Comparison of ENCODE assay signal across 18 cellular contexts in the genomic region with DNA sequence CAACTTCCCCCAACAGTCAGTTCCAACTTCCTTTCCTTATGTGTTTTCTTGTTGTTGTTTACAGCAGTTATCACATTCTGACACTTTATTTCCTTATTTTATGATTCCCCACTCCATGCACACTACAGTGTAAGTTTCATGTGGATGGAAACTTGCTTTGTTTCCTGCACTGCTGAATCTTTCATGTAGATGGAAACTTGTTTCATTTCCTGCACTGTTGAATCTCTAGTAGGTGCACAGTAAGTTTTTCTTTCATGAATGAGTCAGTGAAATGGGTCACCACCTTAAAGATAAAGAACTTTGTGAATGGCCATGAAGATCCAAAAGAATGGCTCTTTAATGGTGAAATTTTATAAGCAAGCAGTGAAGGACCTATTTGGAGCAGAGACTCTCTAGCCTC.
DNase-seq lines count a peak whose midpoint lies in the region; ATAC-seq and TF ChIP-seq lines count a peak whose summit lies in the region.
"Had no signal": no experiment of that assay in that cellular context is flagged by ENCODE, and none has a peak within 500 bp of the region (broad histone marks: within the 10 kb centered on the region; RNA-seq: fewer than 3 reads in every experiment).

No MANE protein-coding gene starts in this region.

- no peaks in the 10 kb centered on the region for H3K27me3 Mint-ChIP-seq in activated naive CD4-positive, alpha-beta T cell treated with anti-CD3 and anti-CD28 coated beads, Interleukin-2, amount 50 U/mL, for 24 hours
- no peaks in the 10 kb centered on the region for H3K27me3 Mint-ChIP-seq in activated CD8-positive, alpha-beta T cell treated with anti-CD3 and anti-CD28 coated beads for 36 hours
- no peaks in the 10 kb centered on the region for H3K27me3 Mint-ChIP-seq in naive B cell

- DNase-seq in activated naive CD4-positive, alpha-beta T cell treated with Interleukin-2 at 50 U/mL for 16 hours, result no peak
- DNase-seq in activated CD8-positive, alpha-beta T cell treated with anti-CD3 and anti-CD28 coated beads for 36 hours, result no peak
- DNase-seq in naive B cell (no peak), DMS153 treated with DMSO at 0.1 percent for 48 hours (lab: John Stamatoyannopoulos, UW; ENCODE audit: unreplicated experiment) (no peak)
- DNase-seq in activated CD8-positive, alpha-beta memory T cell treated with anti-CD3 and anti-CD28 coated beads for 24 hours, result no peak
- DNase-seq: DMS 273 treated with DMSO at 0.1 percent for 48 hours; head of caudate nucleus; left ventricle myocardium inferior; mucosa of descending colon; NCI-H1694 treated with DMSO at 0.1 percent for 48 hours; NCI-H748 treated with DMSO at 0.1 percent for 48 hours; retina; SHP77; stimulated activated CD4-positive, alpha-beta T cell treated with anti-CD3 and anti-CD28 coated beads, Interleukin-4, amount 100 ng/mL, for 24 hours had no signal

- H3K27ac Mint-ChIP-seq in activated naive CD4-positive, alpha-beta T cell treated with anti-CD3 and anti-CD28 coated beads, Interleukin-2, amount 50 U/mL, for 24 hours, result peak overlapping the region; percentile 93
- peak overlapping the region; percentile 72 for H3K27ac Mint-ChIP-seq in activated CD8-positive, alpha-beta T cell treated with anti-CD3 and anti-CD28 coated beads for 36 hours
- H3K27ac Mint-ChIP-seq in naive B cell, result peak overlapping the region in 5 of 6 donors; percentile 61 to 91 (median 83)
- H3K27ac Mint-ChIP-seq: GM23338 had no signal

- peaks cover 6% of the 10 kb centered on the region for H3K9me3 Mint-ChIP-seq in activated naive CD4-positive, alpha-beta T cell treated with anti-CD3 and anti-CD28 coated beads, Interleukin-2, amount 50 U/mL, for 24 hours
- H3K9me3 Mint-ChIP-seq in activated CD8-positive, alpha-beta T cell treated with anti-CD3 and anti-CD28 coated beads for 36 hours, result peaks cover 13% of the 10 kb centered on the region
- H3K9me3 Mint-ChIP-seq in naive B cell, result peaks cover 0 to 3% (median 0%) of the 10 kb centered on the region in 7 donors
- H3K9me3 Mint-ChIP-seq: GM23338 had no signal

- H3K4me3 Mint-ChIP-seq in activated naive CD4-positive, alpha-beta T cell treated with anti-CD3 and anti-CD28 coated beads, Interleukin-2, amount 50 U/mL, for 24 hours, result peak overlapping the region; percentile 79
- no peak overlapping the region for H3K4me3 Mint-ChIP-seq in activated CD8-positive, alpha-beta T cell treated with anti-CD3 and anti-CD28 coated beads for 36 hours
- H3K4me3 Mint-ChIP-seq in naive B cell, result peak overlapping the region in 6 of 8 donors; percentile 20 to 71 (median 40)
- H3K4me3 Mint-ChIP-seq: GM23338 had no signal

- no peak for TF ChIP-seq CTCF in activated CD8-positive, alpha-beta T cell treated with anti-CD3 and anti-CD28 coated beads for 36 hours (IDR thresholded peaks at IDR 0.05)

- peaks cover 31% of the 10 kb centered on the region for H3K36me3 Mint-ChIP-seq in activated naive CD4-positive, alpha-beta T cell treated with anti-CD3 and anti-CD28 coated beads, Interleukin-2, amount 50 U/mL, for 24 hours
- H3K36me3 Mint-ChIP-seq in activated CD8-positive, alpha-beta T cell treated with anti-CD3 and anti-CD28 coated beads for 36 hours (ENCODE audit: low read depth), result peaks cover 30% of the 10 kb centered on the region
- H3K36me3 Mint-ChIP-seq in naive B cell, result peaks cover 15 to 27% of the 10 kb centered on the region in 2 donors

- POLR2A ChIA-PET in activated CD8-positive, alpha-beta T cell treated with anti-CD3 and anti-CD28 coated beads for 36 hours (lab: Charles Lee), result no interaction called here

- peak; percentile 61 for ATAC-seq in activated CD8-positive, alpha-beta T cell treated with anti-CD3 and anti-CD28 coated beads for 36 hours
- ATAC-seq in naive B cell (ENCODE audit: low read depth in 2 of 2) (no peak), HG02852 (IDR thresholded peaks at IDR 0.05; ENCODE audit: unreplicated experiment) (no peak), HG03135 (IDR thresholded peaks at IDR 0.05; ENCODE audit: unreplicated experiment) (no peak)
- ATAC-seq: GM23338, mucosa of descending colon had no signal

- CTCF ChIA-PET in activated CD8-positive, alpha-beta T cell treated with anti-CD3 and anti-CD28 coated beads for 36 hours (lab: Charles Lee), result no interaction called here

- H3K4me1 Mint-ChIP-seq in activated naive CD4-positive, alpha-beta T cell treated with anti-CD3 and anti-CD28 coated beads, Interleukin-2, amount 50 U/mL, for 24 hours, result peaks cover 73% of the 10 kb centered on the region
- peaks cover 42% of the 10 kb centered on the region for H3K4me1 Mint-ChIP-seq in activated CD8-positive, alpha-beta T cell treated with anti-CD3 and anti-CD28 coated beads for 36 hours (ENCODE audit: low read depth)
- H3K4me1 Mint-ChIP-seq in naive B cell, result peaks cover 54 to 68% (median 66%) of the 10 kb centered on the region in 3 donors
- H3K4me1 Mint-ChIP-seq: GM23338 had no signal

- intact Hi-C loops in activated CD8-positive, alpha-beta T cell treated with anti-CD3 and anti-CD28 coated beads for 36 hours (cut with micrococcal nuclease), result loop anchor here (10.0 kb wide), 1 partner anchor 366 kb away; no protein-coding TSS in a partner anchor
